In genomic region chr12:107400686-107401447, GRCh38 we compare ENCODE assay signal across 1 cellular context.
TF ChIP-seq lines count a peak whose summit lies in the region.

No MANE protein-coding gene starts in this region.

TF ChIP-seq in HepG2, 621 proteins besides CTCF, POLR2A, EP300 and RAD21 (continued from another document):
- TF ChIP-seq SNAPC4 (CRISPR knock-in tag; IDR thresholded peaks at IDR 0.05) (no peak), THAP9 (CRISPR knock-in tag; IDR thresholded peaks at IDR 0.05; ENCODE audit: borderline replicate concordance) (no peak), AFF4 (CRISPR knock-in tag; IDR thresholded peaks at IDR 0.05) (no peak), HNF4A (CRISPR knock-in tag; IDR thresholded peaks at IDR 0.05) (no peak), CEBPG (CRISPR knock-in tag; IDR thresholded peaks at IDR 0.05) (peak; percentile 64), NFATC3 (CRISPR knock-in tag; IDR thresholded peaks at IDR 0.05) (no peak), ETV5 (CRISPR knock-in tag; IDR thresholded peaks at IDR 0.05; ENCODE audit: borderline replicate concordance) (peak; percentile 44; the same call in 1 of the 2 replicates)
